Comparison of ENCODE assay signal across 10 cellular contexts in the genomic region with DNA sequence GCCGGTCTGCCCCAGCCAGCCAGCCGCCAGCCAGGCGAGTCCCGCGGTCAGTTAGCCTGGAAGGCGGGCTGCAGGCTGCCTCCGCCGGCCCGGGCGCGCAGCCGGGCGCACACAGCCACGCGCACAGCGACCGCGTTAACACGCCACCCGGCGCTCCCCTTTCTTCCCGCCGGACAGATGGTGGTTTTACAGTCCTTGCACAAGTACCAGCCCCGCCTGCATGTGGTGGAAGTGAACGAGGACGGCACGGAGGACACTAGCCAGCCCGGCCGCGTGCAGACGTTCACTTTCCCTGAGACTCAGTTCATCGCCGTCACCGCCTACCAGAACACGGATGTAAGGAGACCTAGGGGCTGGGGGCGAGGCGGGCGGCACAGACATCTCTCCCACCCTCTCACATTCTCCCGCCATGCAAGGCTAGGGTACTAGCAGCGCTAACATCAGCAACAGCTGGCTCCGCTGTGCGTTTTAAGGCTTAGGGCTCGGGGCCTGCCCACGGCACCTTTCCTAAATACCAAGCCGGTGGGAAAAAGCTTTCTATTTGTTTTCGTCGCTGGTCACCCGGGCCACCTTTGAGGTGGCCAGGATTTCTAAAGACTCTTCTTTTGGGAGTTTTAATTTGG. TPM values are rescaled to one million over a fixed set of nuclear protein-coding genes. Genes with fewer than 3 reads are reported as not detected.
DNase-seq lines count a peak whose midpoint lies in the region; ATAC-seq and TF ChIP-seq lines count a peak whose summit lies in the region.
"Had no signal": no experiment of that assay in that cellular context is flagged by ENCODE, and none has a peak within 500 bp of the region (broad histone marks: within the 10 kb centered on the region; RNA-seq: fewer than 3 reads in every experiment).

No MANE protein-coding gene starts in this region.

- H3K4me1 ChIP-seq in Panc1 (ENCODE audit: control insufficient read depth, insufficient read depth, low read length) = peaks cover 16% of the 10 kb centered on the region
- peaks cover 6% of the 10 kb centered on the region for H3K4me1 ChIP-seq in endodermal cell (ENCODE audit: control insufficient read depth, insufficient read depth, low read length)
- peaks cover 32% of the 10 kb centered on the region for H3K4me1 ChIP-seq in smooth muscle cell (ENCODE audit: low read depth)
- H3K4me1 ChIP-seq in thyroid gland = peaks cover 33 to 51% of the 10 kb centered on the region in 2 donors

- H3K27me3 ChIP-seq in Panc1 (ENCODE audit: control insufficient read depth, insufficient read depth, low read length) (peaks cover 29% of the 10 kb centered on the region), endodermal cell (ENCODE audit: control insufficient read depth, insufficient read depth, low read length, poor library complexity, severe bottlenecking) (peaks cover 92% of the 10 kb centered on the region), smooth muscle cell (ENCODE audit: low read depth) (peaks cover 100% of the 10 kb centered on the region), thyroid gland (peaks cover 78% of the 10 kb centered on the region)

- H3K4me3 Mint-ChIP-seq in activated CD4-positive, alpha-beta T cell treated with anti-CD3 and anti-CD28 coated beads, Interleukin-2, amount 10 ng/mL, durations not matched to agents 24 days and 14 days = peak overlapping the region; percentile 77
- peak overlapping the region; percentile 62 for H3K4me3 Mint-ChIP-seq in endodermal cell

- in situ Hi-C loops in Panc1 (cut with HindIII; ENCODE audit: low pct_unique_long_range_greater_than_20kb, low sequenced_read_pairs) = no loop called here

- H3K9ac ChIP-seq in endodermal cell (ENCODE audit: extremely low read depth, low read length, poor library complexity, severe bottlenecking) (no peak overlapping the region), smooth muscle cell (ENCODE audit: low read depth) (no peak overlapping the region)

- H3F3A ChIP-seq in smooth muscle cell (ENCODE audit: low read depth) = no peaks in the 10 kb centered on the region

- POLR2A ChIA-PET in Panc1 (lab: Charles Lee) = no interaction called here

- intact Hi-C loops in activated CD4-positive, alpha-beta T cell treated with anti-CD3 and anti-CD28 coated beads, Interleukin-2, amount 10 ng/mL, durations not matched to agents 24 days and 14 days (cut with micrococcal nuclease) = loop anchor here (1.0 kb wide), 1 partner anchor 7 kb away; no protein-coding TSS in a partner anchor
- intact Hi-C loops in Panc1 (cut with micrococcal nuclease; ENCODE audit: unreplicated experiment) = loop anchor here (10.0 kb wide), 1 partner anchor 526 kb away; no protein-coding TSS in a partner anchor
- intact Hi-C loops in thyroid gland (cut with DNase I) = no loop called here

- 0 to 1% methylated on average over 21 to 48 of the region's 48 CpGs for WGBS in endodermal cell (ENCODE audit: insufficient coverage in 1 of 2, insufficient read length in 1 of 2), 2 experiments
- 1% methylated on average over 48 of the region's 48 CpGs for WGBS in smooth muscle cell (ENCODE audit: low lambda C conversion rate)
- 13 to 20% methylated on average over 14 to 20 of the region's 48 CpGs for WGBS in thyroid gland, 2 donors

- CTCF ChIA-PET in Panc1 (lab: Charles Lee) = no interaction called here

- peaks cover 86% of the 10 kb centered on the region for H3K27me3 Mint-ChIP-seq in activated CD4-positive, alpha-beta T cell treated with anti-CD3 and anti-CD28 coated beads, Interleukin-2, amount 10 ng/mL, durations not matched to agents 24 days and 14 days
- peaks cover 83% of the 10 kb centered on the region for H3K27me3 Mint-ChIP-seq in endodermal cell (ENCODE audit: insufficient read depth)

- no peak overlapping the region for H3K27ac Mint-ChIP-seq in activated CD4-positive, alpha-beta T cell treated with anti-CD3 and anti-CD28 coated beads, Interleukin-2, amount 10 ng/mL, durations not matched to agents 24 days and 14 days
- H3K27ac Mint-ChIP-seq in endodermal cell = peak overlapping the region; percentile 59

- H3K36me3 ChIP-seq in Panc1 (ENCODE audit: control insufficient read depth, insufficient read depth, low read length) = no peaks in the 10 kb centered on the region
- no peaks in the 10 kb centered on the region for H3K36me3 ChIP-seq in endodermal cell (ENCODE audit: control insufficient read depth, insufficient read depth, low read length)
- no peaks in the 10 kb centered on the region for H3K36me3 ChIP-seq in smooth muscle cell (ENCODE audit: low read depth)
- no peaks in the 10 kb centered on the region for H3K36me3 ChIP-seq in thyroid gland
- H3K36me3 ChIP-seq: heart right ventricle had no signal

- ATAC-seq in Panc1 = 0 out of 2 replicates have a peak, but pooled peaks have one; percentile 12
- ATAC-seq: heart right ventricle had no signal

- no TSS peak for BruUV-seq in Panc1 (replicated peaks; lab: Mats Ljungman, UMichigan)

- no peaks in the 10 kb centered on the region for H3K9me3 ChIP-seq in Panc1 (ENCODE audit: control insufficient read depth, insufficient read depth, low read depth, low read length)
- no peaks in the 10 kb centered on the region for H3K9me3 ChIP-seq in endodermal cell (ENCODE audit: control insufficient read depth, low read length)
- no peaks in the 10 kb centered on the region for H3K9me3 ChIP-seq in smooth muscle cell (replicated peaks; ENCODE audit: low read depth)
- no peaks in the 10 kb centered on the region for H3K9me3 ChIP-seq in thyroid gland
- H3K9me3 ChIP-seq: heart right ventricle had no signal

- no peaks in the 10 kb centered on the region for H4K20me1 ChIP-seq in smooth muscle cell (ENCODE audit: low read depth)

- no peaks in the 10 kb centered on the region for H3K79me2 ChIP-seq in smooth muscle cell (ENCODE audit: low read depth)

- H3K4me2 ChIP-seq in smooth muscle cell = peak overlapping the region; percentile 84

- H3K4me1 Mint-ChIP-seq in activated CD4-positive, alpha-beta T cell treated with anti-CD3 and anti-CD28 coated beads, Interleukin-2, amount 10 ng/mL, durations not matched to agents 24 days and 14 days = peaks cover 51% of the 10 kb centered on the region
- H3K4me1 Mint-ChIP-seq in endodermal cell = peaks cover 71% of the 10 kb centered on the region

- H3K4me3 ChIP-seq in Panc1 (ENCODE audit: low read depth in 2 of 2, low read length in 2 of 2) (peak overlapping the region; percentile 28 to 56), endodermal cell (ENCODE audit: low read length) (peak overlapping the region; percentile 76), smooth muscle cell (peak overlapping the region; percentile 38), thyroid gland (replicated peaks in 1 of 3) (no peak overlapping the region)

- no peak for TF ChIP-seq POLR2A in thyroid gland (IDR thresholded peaks at IDR 0.05)

- no peak overlapping the region for H2AFZ ChIP-seq in smooth muscle cell (ENCODE audit: low read depth)

- H3K9me3 Mint-ChIP-seq in activated CD4-positive, alpha-beta T cell treated with anti-CD3 and anti-CD28 coated beads, Interleukin-2, amount 10 ng/mL, durations not matched to agents 24 days and 14 days = no peaks in the 10 kb centered on the region
- H3K9me3 Mint-ChIP-seq in endodermal cell = no peaks in the 10 kb centered on the region

- peak; percentile 72 for DNase-seq in activated CD4-positive, alpha-beta T cell treated with anti-CD3 and anti-CD28 coated beads, Interleukin-2, amount 10 ng/mL, durations not matched to agents 24 days and 14 days
- DNase-seq in activated CD4-positive, alpha-beta T cell treated with anti-CD3 and anti-CD28 coated beads, Interleukin-2, amount 50 U/mL, for 1 hour = no peak
- DNase-seq in Panc1 (ENCODE audit: low read depth, low spot score) (no peak), endodermal cell (peak; percentile 87), smooth muscle cell (lab: John Stamatoyannopoulos, UW; ENCODE audit: unreplicated experiment) (no peak), thyroid gland (no peak), NCI-H1930 (lab: John Stamatoyannopoulos, UW) (no peak), SHP77 treated with DMSO at 0.1 percent for 48 hours (lab: John Stamatoyannopoulos, UW) (no peak)

- peaks cover 12% of the 10 kb centered on the region for H3K36me3 Mint-ChIP-seq in activated CD4-positive, alpha-beta T cell treated with anti-CD3 and anti-CD28 coated beads, Interleukin-2, amount 10 ng/mL, durations not matched to agents 24 days and 14 days (ENCODE audit: low read depth)
- no peaks in the 10 kb centered on the region for H3K36me3 Mint-ChIP-seq in endodermal cell (ENCODE audit: low read depth)

- no peak for TF ChIP-seq CTCF in Panc1 (IDR thresholded peaks at IDR 0.05)
- TF ChIP-seq CTCF in endodermal cell (conservative IDR thresholded peaks at IDR 0.05) = no peak
- no peak for TF ChIP-seq CTCF in smooth muscle cell (IDR thresholded peaks at IDR 0.05; ENCODE audit: borderline replicate concordance, insufficient read depth, poor library complexity, severe bottlenecking)
- no peak for TF ChIP-seq CTCF in thyroid gland (IDR thresholded peaks at IDR 0.05)

- H3K27ac ChIP-seq in Panc1 (ENCODE audit: low read length) (no peak overlapping the region), endodermal cell (ENCODE audit: low read depth, low read length) (no peak overlapping the region), smooth muscle cell (ENCODE audit: low read depth) (no peak overlapping the region), thyroid gland (no peak overlapping the region)
- H3K27ac ChIP-seq: heart right ventricle, VCaP had no signal

RNA-seq across cellular contexts. Expression of a gene that starts 2.7 kb away (rescaled TPM):
- total RNA-seq in activated CD4-positive, alpha-beta T cell treated with anti-CD3 and anti-CD28 coated beads, Interleukin-2, amount 10 ng/mL, durations not matched to agents 24 days and 14 days = 0.16 TPM in 1 of 2 replicates, not detected in the other
- not detected for total RNA-seq in Panc1 (2021; ENCODE audit: unreplicated experiment)
- polyA plus RNA-seq in Panc1 (2012; ENCODE audit: insufficient read length) = not detected
- 1 to 10 TPM; 1.2 to 2.4 TPM for total RNA-seq in endodermal cell
- 0.25 TPM for polyA plus RNA-seq in endodermal cell (2013, experiment 1 of 2)
- 0.12 TPM for polyA plus RNA-seq in endodermal cell (2013, experiment 2 of 2)
- total RNA-seq in smooth muscle cell = 0.13 and 2.3 TPM in 2 replicates
- 0.04 TPM in 1 of 2 replicates, not detected in the other for polyA plus RNA-seq in smooth muscle cell
- under 1 TPM in 1 of 4 donors, not detected in 3; 0.11 TPM for total RNA-seq in thyroid gland
- total RNA-seq: heart right ventricle had no signal
- polyA plus RNA-seq: heart right ventricle had no signal

Comparison
In these comparisons a context has a peak if more than half of its experiments do, and no peak if none do; other contexts are left out.
1. DNase-seq: peak in activated CD4-positive, alpha-beta T cell treated with anti-CD3 and anti-CD28 coated beads, Interleukin-2, amount 10 ng/mL, durations not matched to agents 24 days and 14 days (single experiment) and endodermal cell (single experiment); none in activated CD4-positive, alpha-beta T cell treated with anti-CD3 and anti-CD28 coated beads, Interleukin-2, amount 50 U/mL, for 1 hour (single experiment), Panc1 (single experiment), smooth muscle cell (single experiment), thyroid gland (0 of 2), NCI-H1930 (0 of 2) and SHP77 treated with DMSO at 0.1 percent for 48 hours (single experiment).
2. H3K4me3 ChIP-seq: peak in Panc1 (2 of 2), endodermal cell (single experiment) and smooth muscle cell (single experiment); none in thyroid gland (0 of 3).